ENCODE assay signal across 8 cellular contexts in genomic region chr9:137168907-137169763, GRCh38. TPM values are rescaled to one million over a fixed set of nuclear protein-coding genes. Genes with fewer than 3 reads are reported as not detected.
A peak's percentile ranks its signal among the peaks of the same experiment; 100 is the strongest.
DNase-seq lines count a peak whose midpoint lies in the region; ATAC-seq and TF ChIP-seq lines count a peak whose summit lies in the region.

No MANE protein-coding gene starts in this region.

- no peak overlapping the region for H3K9ac ChIP-seq in HUES6 (ENCODE audit: low read length)

- no TSS peak for BruUV-seq in PC-9 (replicated peaks; lab: Mats Ljungman, UMichigan)

- H3K4me3 ChIP-seq in HUES6 (ENCODE audit: low read depth, low read length) (peak overlapping the region; percentile 63), PC-9 (peak overlapping the region; percentile 75)
- H3K4me3 ChIP-seq in naive thymus-derived CD4-positive, alpha-beta T cell (ENCODE audit: low read length): no peak overlapping the region

- H3K27me3 ChIP-seq in HUES6 (ENCODE audit: control insufficient read depth, insufficient read depth, low read length) (peaks cover 100% of the 10 kb centered on the region), PC-9 (ENCODE audit: insufficient read depth, low read depth) (no peaks in the 10 kb centered on the region)
- peaks cover 11 to 16% of the 10 kb centered on the region in 2 donors for H3K27me3 ChIP-seq in naive thymus-derived CD4-positive, alpha-beta T cell (ENCODE audit: control insufficient read depth in 2 of 2, insufficient read depth in 2 of 2, low read length in 2 of 2)

- H3K27me3 Mint-ChIP-seq in naive thymus-derived CD4-positive, alpha-beta T cell: peaks cover 4 to 48% (median 23%) of the 10 kb centered on the region in 5 donors

- DNase-seq in DMS79 treated with DMSO at 0.1 percent for 48 hours (lab: John Stamatoyannopoulos, UW): peak; percentile 75
- DNase-seq in PC-9: peak; percentile 66 to 80
- DNase-seq in ecto neural progenitor cell (ENCODE audit: low spot score): peak; percentile 79
- peak in 3 of 9 donors; percentile 19 to 40 (median 21) for DNase-seq in naive thymus-derived CD4-positive, alpha-beta T cell
- no peak for DNase-seq in activated gamma-delta T cell treated with Interleukin-2 at 50 U/mL for 16 hours

- no peaks in the 10 kb centered on the region for H3K79me2 ChIP-seq in PC-9 (ENCODE audit: low read depth)

- peaks cover 8% of the 10 kb centered on the region for H3K4me1 ChIP-seq in HUES6 (ENCODE audit: control insufficient read depth, insufficient read depth, low read length)
- H3K4me1 ChIP-seq in PC-9 (replicated peaks; ENCODE audit: insufficient read depth): peaks cover 13% of the 10 kb centered on the region; the same call in 1 of the 2 replicates
- no peaks in the 10 kb centered on the region for H3K4me1 ChIP-seq in naive thymus-derived CD4-positive, alpha-beta T cell (ENCODE audit: control insufficient read depth in 2 of 2, insufficient read depth in 2 of 2, low read length in 2 of 2)

- H2AFZ ChIP-seq in PC-9: peak overlapping the region; percentile 83

- H3K27ac ChIP-seq in HUES6 (ENCODE audit: low read depth, low read length): no peak overlapping the region
- no peak overlapping the region for H3K27ac ChIP-seq in PC-9
- H3K27ac ChIP-seq in naive thymus-derived CD4-positive, alpha-beta T cell (ENCODE audit: low read depth, low read length): no peak overlapping the region

- peaks cover 0 to 11% (median 4%) of the 10 kb centered on the region in 7 donors for H3K4me1 Mint-ChIP-seq in naive thymus-derived CD4-positive, alpha-beta T cell

- H3K4me3 Mint-ChIP-seq in naive thymus-derived CD4-positive, alpha-beta T cell: peak overlapping the region in 8 of 10 donors; percentile 58 to 75 (median 65)

- POLR2A ChIA-PET in PC-9 (lab: Charles Lee; ENCODE audit: unreplicated experiment): interaction anchor here (0.6 kb wide), 1 partner anchor 70 kb away, joined by 4 read pairs; no protein-coding TSS in a partner anchor
- POLR2A ChIA-PET in naive thymus-derived CD4-positive, alpha-beta T cell (lab: Charles Lee): interaction anchor here (1.0 kb wide), 1 partner anchor 31 kb away, joined by 3 read pairs; the partner anchor contains the start of gene GRIN1

- no peak overlapping the region for H3K27ac Mint-ChIP-seq in naive thymus-derived CD4-positive, alpha-beta T cell

- intact Hi-C loops in PC-9 (cut with micrococcal nuclease; ENCODE audit: unreplicated experiment): loop anchor here (5.0 kb wide), 1 partner anchor 42 kb away; no protein-coding TSS in a partner anchor
- intact Hi-C loops in naive thymus-derived CD4-positive, alpha-beta T cell (cut with micrococcal nuclease): loop anchor here in 1 of 2 donors (5.0 kb wide), 1 partner anchor 322 kb away; the partner anchor contains the start of gene PHPT1

- ATAC-seq in naive thymus-derived CD4-positive, alpha-beta T cell: peak; percentile 16
- no peak for ATAC-seq in GM21576 (IDR thresholded peaks at IDR 0.05; ENCODE audit: unreplicated experiment)
- ATAC-seq in HG02973 (IDR thresholded peaks at IDR 0.05; ENCODE audit: unreplicated experiment): no peak

- H3K36me3 ChIP-seq in HUES6 (ENCODE audit: control insufficient read depth, insufficient read depth, low read length) (no peaks in the 10 kb centered on the region), PC-9 (ENCODE audit: low read depth) (no peaks in the 10 kb centered on the region)
- no peaks in the 10 kb centered on the region for H3K36me3 ChIP-seq in naive thymus-derived CD4-positive, alpha-beta T cell (ENCODE audit: control insufficient read depth in 2 of 3, insufficient read depth in 3 of 3, low read length in 3 of 3)

- no peaks in the 10 kb centered on the region for H3K9me3 ChIP-seq in HUES6 (ENCODE audit: control insufficient read depth, insufficient read depth, low read depth, low read length)
- H3K9me3 ChIP-seq in PC-9 (ENCODE audit: insufficient read depth, low read depth): no peaks in the 10 kb centered on the region
- no peaks in the 10 kb centered on the region for H3K9me3 ChIP-seq in naive thymus-derived CD4-positive, alpha-beta T cell (ENCODE audit: control insufficient read depth in 2 of 3, low read length in 3 of 3)

- CTCF ChIA-PET in PC-9 (lab: Charles Lee): no interaction called here
- CTCF ChIA-PET in naive thymus-derived CD4-positive, alpha-beta T cell (lab: Charles Lee): no interaction called here

- TF ChIP-seq CTCF in PC-9 (conservative IDR thresholded peaks at IDR 0.05): no peak

- H3K9me2 ChIP-seq in PC-9 (ENCODE audit: insufficient read depth): no peaks in the 10 kb centered on the region

- peak overlapping the region; percentile 99 for H3K4me2 ChIP-seq in PC-9

- H3K36me3 Mint-ChIP-seq in naive thymus-derived CD4-positive, alpha-beta T cell: no peaks in the 10 kb centered on the region

- H3F3A ChIP-seq in PC-9 (ENCODE audit: insufficient read depth, low read depth): peaks cover 11% of the 10 kb centered on the region; the same call in 1 of the 2 replicates

- no peaks in the 10 kb centered on the region for H3K9me3 Mint-ChIP-seq in naive thymus-derived CD4-positive, alpha-beta T cell

- H4K20me1 ChIP-seq in PC-9 (ENCODE audit: insufficient read depth): no peaks in the 10 kb centered on the region

RNA-seq across cellular contexts. Expression of gene LRRC26, which starts 0.7 kb away (rescaled TPM):
- total RNA-seq in PC-9 (2021): 2.3 and 2.5 TPM in 2 replicates
- total RNA-seq in naive thymus-derived CD4-positive, alpha-beta T cell: under 1 TPM in 1 of 5 experiments, not detected in 4; 0.42 TPM
- not detected for polyA plus RNA-seq in naive thymus-derived CD4-positive, alpha-beta T cell

RNA-seq across cellular contexts. Expression of gene TMEM210, which starts 2.7 kb away (rescaled TPM):
- total RNA-seq in PC-9 (2021): 0.74 and 1.5 TPM in 2 replicates
- not detected for total RNA-seq in naive thymus-derived CD4-positive, alpha-beta T cell
- polyA plus RNA-seq in naive thymus-derived CD4-positive, alpha-beta T cell: not detected

RNA-seq across cellular contexts. Expression of gene ANAPC2, which starts 19.2 kb away (rescaled TPM):
- 92.1 and 95.4 TPM in 2 replicates for total RNA-seq in PC-9 (2021)
- 100 to 1,000 TPM in 4 of 5 experiments, 10 to 100 TPM in 1; 77.3 to 147 (median 134) TPM for total RNA-seq in naive thymus-derived CD4-positive, alpha-beta T cell
- 1 to 10 TPM; 7.4 to 7.8 TPM for polyA plus RNA-seq in naive thymus-derived CD4-positive, alpha-beta T cell

RNA-seq across cellular contexts. Expression of gene SSNA1, which starts 19.3 kb away (rescaled TPM):
- 98.7 and 109 TPM in 2 replicates for total RNA-seq in PC-9 (2021)
- total RNA-seq in naive thymus-derived CD4-positive, alpha-beta T cell: 10 to 100 TPM; 37.9 to 75.6 (median 46.8) TPM
- 100 to 1,000 TPM; 106 to 133 TPM for polyA plus RNA-seq in naive thymus-derived CD4-positive, alpha-beta T cell

RNA-seq across cellular contexts. Expression of gene GRIN1, which starts 30.2 kb away (rescaled TPM):
- 0.10 TPM in 1 of 2 replicates, not detected in the other for total RNA-seq in PC-9 (2021)
- not detected for total RNA-seq in naive thymus-derived CD4-positive, alpha-beta T cell
- not detected for polyA plus RNA-seq in naive thymus-derived CD4-positive, alpha-beta T cell
